In the genomic region with DNA sequence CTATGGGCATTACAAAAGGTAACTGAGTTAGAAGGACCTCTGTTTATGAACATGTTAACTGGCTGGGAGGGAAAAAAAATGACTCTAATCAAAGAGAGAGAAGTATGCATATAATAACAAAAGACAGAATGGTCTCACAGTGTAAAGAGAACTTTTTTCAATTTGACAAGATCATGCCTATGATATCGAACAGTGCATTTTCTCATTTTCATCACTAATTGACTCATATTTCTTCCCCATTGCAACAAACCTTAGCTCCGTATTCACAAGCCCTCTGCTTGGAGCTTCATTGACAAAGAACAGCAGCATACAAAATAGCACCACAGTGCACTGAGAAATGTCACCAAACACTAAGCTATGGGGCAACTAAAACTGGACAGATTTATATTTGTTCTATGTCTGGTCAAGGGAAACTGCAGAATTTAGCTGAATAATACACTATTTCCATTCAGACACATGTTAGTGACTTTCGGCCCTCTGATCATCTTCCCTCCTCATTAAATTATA, we compare ENCODE assay signal across 18 cellular contexts. TPM values are rescaled to one million over a fixed set of nuclear protein-coding genes. Genes with fewer than 3 reads are reported as not detected.
DNase-seq lines count a peak whose midpoint lies in the region; ATAC-seq, FAIRE-seq and TF ChIP-seq lines count a peak whose summit lies in the region.
"Had no signal": no experiment of that assay in that cellular context is flagged by ENCODE, and none has a peak within 500 bp of the region (broad histone marks: within the 10 kb centered on the region; RNA-seq: fewer than 3 reads in every experiment).

No MANE protein-coding gene starts in this region.

- peaks cover 19% of the 10 kb centered on the region for H3K36me3 Mint-ChIP-seq in activated T-helper 1 cell treated with anti-CD3 and anti-CD28 coated beads, Interleukin-12 subunit alpha, Interleukin-12 subunit beta, Interleukin-2, Interleukin-4 antibody, amounts not matched to agents 30 ng/mL and 10 ng/mL and 1 ng/mL, durations not matched to agents 14 hours and 24 hours and 36 hours (ENCODE audit: low read depth)

- peak overlapping the region; percentile 90 for H3K4me2 ChIP-seq in HepG2 (ENCODE audit: low read depth, low read length)

- intact Hi-C loops in HepG2 (cut with micrococcal nuclease; ENCODE audit: unreplicated experiment), result loop anchor here (5.0 kb wide), 2 partner anchors 44 to 114 kb away; partner anchors contain the start of gene SMURF1
- intact Hi-C loops in activated T-helper 1 cell treated with anti-CD3 and anti-CD28 coated beads, Interleukin-12 subunit alpha, Interleukin-12 subunit beta, Interleukin-2, Interleukin-4 antibody, amounts not matched to agents 30 ng/mL and 10 ng/mL and 1 ng/mL, durations not matched to agents 14 hours and 24 hours and 36 hours (cut with micrococcal nuclease), result no loop called here

- H3K4me3 ChIP-seq in HUES48 (ENCODE audit: low read depth, low read length) (no peak overlapping the region), HepG2 (replicated peaks in 1 of 3; ENCODE audit: insufficient read depth in 1 of 3, low read depth in 2 of 3, low read length in 3 of 3) (peak overlapping the region; percentile 46 to 62 (median 53); a peak in 5 of 6 replicates)
- H3K4me3 ChIP-seq: SJSA1 had no signal

- CTCF ChIA-PET in HepG2 (lab: Yijun Ruan, JAX; ENCODE audit: low intra/inter-chr PET ratio, low total read pairs), result no interaction called here

- H3K27me3 ChIP-seq in HUES48 (ENCODE audit: control insufficient read depth, insufficient read depth, low read length), result no peaks in the 10 kb centered on the region
- no peaks in the 10 kb centered on the region for H3K27me3 ChIP-seq in HepG2 (ENCODE audit: control insufficient read depth in 1 of 2, insufficient read depth in 2 of 2, low read length in 2 of 2)
- H3K27me3 ChIP-seq: SJSA1 had no signal

- H2AFZ ChIP-seq in HepG2 (ENCODE audit: low read length), result no peak overlapping the region

- FAIRE-seq in HepG2 (lab: Jason Lieb, UNC), result no peak

- H3K27ac ChIP-seq in HUES48 (ENCODE audit: low read depth, low read length), result peak overlapping the region; percentile 31
- H3K27ac ChIP-seq in caudate nucleus (ENCODE audit: low read depth, low read length), result peak overlapping the region; percentile 45
- peak overlapping the region; percentile 98 for H3K27ac ChIP-seq in HepG2 (ENCODE audit: extremely low read length, insufficient read depth, low read length)
- peak overlapping the region; percentile 17 for H3K27ac ChIP-seq in substantia nigra (ENCODE audit: low read depth, low read length, poor library complexity, severe bottlenecking)
- H3K27ac ChIP-seq: SJSA1 had no signal

- TSS peak; percentile 76 for BruUV-seq in HepG2 (replicated peaks; lab: Mats Ljungman, UMichigan)

- peak; percentile 81 for ATAC-seq in HepG2
- ATAC-seq: naive thymus-derived CD4-positive, alpha-beta T cell had no signal

- DNase-seq in caudate nucleus (lab: John Stamatoyannopoulos, UW) (no peak), HepG2 (ENCODE audit: low spot score) (peak; percentile 58), substantia nigra (lab: John Stamatoyannopoulos, UW) (no peak), NCI-H1105 treated with DMSO at 0.1 percent for 48 hours (lab: John Stamatoyannopoulos, UW) (no peak), kidney tubule cell (ENCODE audit: low spot score) (no peak), COR-L47 (lab: John Stamatoyannopoulos, UW) (no peak)
- DNase-seq in activated T-helper 1 cell treated with anti-CD3 and anti-CD28 coated beads, Interleukin-12 subunit alpha, Interleukin-12 subunit beta, Interleukin-2, Interleukin-4 antibody, amounts not matched to agents 30 ng/mL and 10 ng/mL and 1 ng/mL, durations not matched to agents 14 hours and 24 hours and 36 hours (ENCODE audit: low spot score), result no peak
- DNase-seq: activated CD4-positive, alpha-beta T cell treated with anti-CD3 and anti-CD28 coated beads, Interleukin-2, amount 50 U/mL, for 4 hours; activated gamma-delta T cell; AML-193; DMS 273 treated with DMSO at 0.1 percent for 48 hours; left colon; naive thymus-derived CD4-positive, alpha-beta T cell; NCI-H1105; retina; stimulated activated CD4-positive, alpha-beta T cell treated with anti-CD3 and anti-CD28 coated beads, Interleukin-2, amount 100 ng/mL, for 48 hours had no signal

- H3K4me1 Mint-ChIP-seq in activated T-helper 1 cell treated with anti-CD3 and anti-CD28 coated beads, Interleukin-12 subunit alpha, Interleukin-12 subunit beta, Interleukin-2, Interleukin-4 antibody, amounts not matched to agents 30 ng/mL and 10 ng/mL and 1 ng/mL, durations not matched to agents 14 hours and 24 hours and 36 hours (ENCODE audit: low read depth), result peaks cover 8% of the 10 kb centered on the region

- no peak overlapping the region for H3K4me3 Mint-ChIP-seq in activated T-helper 1 cell treated with anti-CD3 and anti-CD28 coated beads, Interleukin-12 subunit alpha, Interleukin-12 subunit beta, Interleukin-2, Interleukin-4 antibody, amounts not matched to agents 30 ng/mL and 10 ng/mL and 1 ng/mL, durations not matched to agents 14 hours and 24 hours and 36 hours

- TF ChIP-seq EP300 in HepG2 (IDR thresholded peaks at IDR 0.05; ENCODE audit: low read depth in 2 of 2, low read length in 2 of 2) (no peak), HepG2 (CRISPR knock-in tag; IDR thresholded peaks at IDR 0.05; ENCODE audit: borderline replicate concordance) (no peak)

- no peak for TF ChIP-seq POLR2A in HepG2 (IDR thresholded peaks at IDR 0.05; ENCODE audit: insufficient read depth in 1 of 2, low read depth in 2 of 2, low read length in 2 of 2)

- WGBS in HepG2 (ENCODE audit: low lambda C conversion rate), result 3% methylated on average over 3 of the region's 3 CpGs

- H3K79me2 ChIP-seq in HepG2 (ENCODE audit: insufficient read depth, low read length), result peaks cover 72% of the 10 kb centered on the region

- H3K9ac ChIP-seq in HUES48 (ENCODE audit: low read depth, low read length), result no peak overlapping the region
- peak overlapping the region; percentile 76 for H3K9ac ChIP-seq in HepG2 (ENCODE audit: insufficient read depth, low read depth, low read length)

- TF ChIP-seq CTCF in HepG2 (CRISPR knock-in tag; IDR thresholded peaks at IDR 0.05), result no peak

- H3K9me3 ChIP-seq in HUES48 (ENCODE audit: control insufficient read depth, insufficient read depth, low read length) (no peaks in the 10 kb centered on the region), HepG2 (ENCODE audit: low read length) (no peaks in the 10 kb centered on the region)

- H3K27ac Mint-ChIP-seq in activated T-helper 1 cell treated with anti-CD3 and anti-CD28 coated beads, Interleukin-12 subunit alpha, Interleukin-12 subunit beta, Interleukin-2, Interleukin-4 antibody, amounts not matched to agents 30 ng/mL and 10 ng/mL and 1 ng/mL, durations not matched to agents 14 hours and 24 hours and 36 hours, result no peak overlapping the region
- H3K27ac Mint-ChIP-seq: naive thymus-derived CD4-positive, alpha-beta T cell had no signal

- in situ Hi-C loops in HepG2 (cut with HindIII; ENCODE audit: extremely low pct_ligation_motif_present, low pct_unique_long_range_greater_than_20kb), result loop anchor here (5.0 kb wide), 1 partner anchor 44 kb away; the partner anchor contains the start of gene SMURF1

- H3K4me1 ChIP-seq in HUES48 (ENCODE audit: control insufficient read depth, insufficient read depth, low read length) (peaks cover 34% of the 10 kb centered on the region), HepG2 (ENCODE audit: insufficient read depth, low read length) (peaks cover 76% of the 10 kb centered on the region)

- no peak for TF ChIP-seq RAD21 in HepG2 (CRISPR knock-in tag; IDR thresholded peaks at IDR 0.05)

- no peaks in the 10 kb centered on the region for H4K20me1 ChIP-seq in HepG2 (ENCODE audit: insufficient read depth, low read length)

- H3K27me3 Mint-ChIP-seq in activated T-helper 1 cell treated with anti-CD3 and anti-CD28 coated beads, Interleukin-12 subunit alpha, Interleukin-12 subunit beta, Interleukin-2, Interleukin-4 antibody, amounts not matched to agents 30 ng/mL and 10 ng/mL and 1 ng/mL, durations not matched to agents 14 hours and 24 hours and 36 hours (ENCODE audit: insufficient read depth), result no peaks in the 10 kb centered on the region
- H3K27me3 Mint-ChIP-seq: naive thymus-derived CD4-positive, alpha-beta T cell had no signal

- POLR2A ChIA-PET in HepG2 (lab: Yijun Ruan, JAX), result interaction anchor here (0.6 to 3.1 kb wide), 17 partner anchors 9 to 274 kb away, joined by 3 to 31 read pairs (median 4); partner anchors contain the start of genes KPNA7 and SMURF1

- H3K36me3 ChIP-seq in HUES48 (ENCODE audit: control insufficient read depth, insufficient read depth, low read length), result no peaks in the 10 kb centered on the region
- no peaks in the 10 kb centered on the region for H3K36me3 ChIP-seq in HepG2 (replicated peaks in 1 of 2; ENCODE audit: control insufficient read depth in 1 of 2, insufficient read depth in 2 of 2, low read length in 2 of 2)
- H3K36me3 ChIP-seq: SJSA1 had no signal

- H3K9me3 Mint-ChIP-seq in activated T-helper 1 cell treated with anti-CD3 and anti-CD28 coated beads, Interleukin-12 subunit alpha, Interleukin-12 subunit beta, Interleukin-2, Interleukin-4 antibody, amounts not matched to agents 30 ng/mL and 10 ng/mL and 1 ng/mL, durations not matched to agents 14 hours and 24 hours and 36 hours, result peaks cover 21% of the 10 kb centered on the region

RNA-seq across cellular contexts. Expression of gene SMURF1, which starts 45.5 kb away (rescaled TPM):
- total RNA-seq in HepG2 (2016; rRNA removed; fragmentation: Illumina TruSeq; extraction: Trizol), result 11.1 and 12.0 TPM in 2 replicates
- 2.3 and 2.9 TPM in 2 replicates for total RNA-seq in HepG2 (2016; cell fraction: cytosol; rRNA removed; fragmentation: Illumina TruSeq; extraction: Trizol; ENCODE audit: low read depth)
- 8.8 and 11.5 TPM in 2 replicates for total RNA-seq in HepG2 (2016; cell fraction: insoluble cytoplasmic fraction; rRNA removed; fragmentation: Illumina TruSeq; extraction: Trizol)
- 6.2 and 6.6 TPM in 2 replicates for total RNA-seq in HepG2 (2016; cell fraction: membrane; rRNA removed; fragmentation: Illumina TruSeq; extraction: Trizol)
- total RNA-seq in HepG2 (2016; cell fraction: nucleus; rRNA removed; fragmentation: Illumina TruSeq; extraction: Trizol), result 8.5 and 10.7 TPM in 2 replicates
- 8.3 and 8.7 TPM in 2 replicates for polyA plus RNA-seq in HepG2 (2011; rRNA removed)
- polyA plus RNA-seq in HepG2 (2011; cell fraction: cytosol; rRNA removed), result 4.6 and 5.6 TPM in 2 replicates
- 13.6 and 15.4 TPM in 2 replicates for polyA plus RNA-seq in HepG2 (2011; cell fraction: nucleus; rRNA removed)
- 10.1 and 10.6 TPM in 2 replicates for polyA plus RNA-seq in HepG2 (2012)
- 0.75 and 0.81 TPM in 2 replicates for polyA plus RNA-seq in HepG2 (2016; cell fraction: cytosol; fragmentation: Illumina TruSeq; extraction: Trizol; ENCODE audit: low read depth)
- 7.6 and 8.8 TPM in 2 replicates for polyA plus RNA-seq in HepG2 (2016; cell fraction: insoluble cytoplasmic fraction; fragmentation: Illumina TruSeq; extraction: Trizol; ENCODE audit: low read depth)
- polyA plus RNA-seq in HepG2 (2016; cell fraction: membrane; fragmentation: Illumina TruSeq; extraction: Trizol; ENCODE audit: low read depth), result 1.8 and 2.7 TPM in 2 replicates
- polyA plus RNA-seq in HepG2 (2016; cell fraction: nucleus; fragmentation: Illumina TruSeq; extraction: Trizol; ENCODE audit: insufficient read depth, low read depth), result 15.0 and 17.6 TPM in 2 replicates
- 9.8 and 14.1 TPM in 2 replicates for polyA minus RNA-seq in HepG2 (2011; rRNA and poly(A)+ RNA removed; ENCODE audit: low replicate concordance)
- 5.8 and 6.4 TPM in 2 replicates for polyA minus RNA-seq in HepG2 (2011; cell fraction: cytosol; rRNA and poly(A)+ RNA removed)
- polyA minus RNA-seq in HepG2 (2011; cell fraction: nucleus; rRNA and poly(A)+ RNA removed), result 13.4 and 14.2 TPM in 2 replicates
- total RNA-seq in activated T-helper 1 cell treated with anti-CD3 and anti-CD28 coated beads, Interleukin-12 subunit alpha, Interleukin-12 subunit beta, Interleukin-2, Interleukin-4 antibody, amounts not matched to agents 30 ng/mL and 10 ng/mL and 1 ng/mL, durations not matched to agents 14 hours and 24 hours and 36 hours, result 14.9 and 15.9 TPM in 2 replicates

Comparison
In these comparisons a context has a peak if more than half of its experiments do, and no peak if none do; other contexts are left out.
1. H3K27ac ChIP-seq: peak in every context shown above with its lines; median percentile 98 in HepG2; 45 in caudate nucleus; 31 in HUES48; 17 in substantia nigra.